9 cellular contexts compared by ENCODE assay signal in genomic region chr5:77066823-77067442, GRCh38. TPM values are rescaled to one million over a fixed set of nuclear protein-coding genes. Genes with fewer than 3 reads are reported as not detected.
A peak's percentile ranks its signal among the peaks of the same experiment; 100 is the strongest.
DNase-seq lines count a peak whose midpoint lies in the region; ATAC-seq and TF ChIP-seq lines count a peak whose summit lies in the region.
"Had no signal": no experiment of that assay in that cellular context is flagged by ENCODE, and none has a peak within 500 bp of the region (broad histone marks: within the 10 kb centered on the region; RNA-seq: fewer than 3 reads in every experiment).

No MANE protein-coding gene starts in this region.

- H3K4me1 ChIP-seq in right cardiac atrium (ENCODE audit: control insufficient read depth, insufficient read depth, low read length), result no peaks in the 10 kb centered on the region
- H3K4me1 ChIP-seq in effector memory CD4-positive, alpha-beta T cell (ENCODE audit: control insufficient read depth, insufficient read depth, low read length, poor library complexity, severe bottlenecking), result no peaks in the 10 kb centered on the region

- H3K27me3 ChIP-seq in right cardiac atrium (ENCODE audit: control insufficient read depth, insufficient read depth), result no peaks in the 10 kb centered on the region
- no peaks in the 10 kb centered on the region for H3K27me3 ChIP-seq in effector memory CD4-positive, alpha-beta T cell (replicated peaks; ENCODE audit: control insufficient read depth, insufficient read depth, low read length, poor library complexity, severe bottlenecking)

- intact Hi-C loops in right cardiac atrium (cut with DNase I), result no loop called here

- peak; percentile 61 for ATAC-seq in HG02588 (IDR thresholded peaks at IDR 0.05; ENCODE audit: unreplicated experiment)
- peak; percentile 61 to 68 for ATAC-seq in right cardiac atrium

- 79% methylated on average over 1 of the region's 1 CpG for WGBS in right cardiac atrium

- H3K27ac ChIP-seq in right cardiac atrium (ENCODE audit: low read length), result no peak overlapping the region
- H3K27ac ChIP-seq in effector memory CD4-positive, alpha-beta T cell (ENCODE audit: insufficient read depth, low read length, poor library complexity, severe bottlenecking), result no peak overlapping the region

- H3K4me3 ChIP-seq in GM12865 (ENCODE audit: low read depth, low read length) (no peak overlapping the region), right cardiac atrium (ENCODE audit: low read length) (no peak overlapping the region)
- H3K4me3 ChIP-seq in effector memory CD4-positive, alpha-beta T cell (ENCODE audit: insufficient read depth, low read depth, low read length, poor library complexity, severe bottlenecking), result no peak overlapping the region

- peaks cover 29% of the 10 kb centered on the region for H3K36me3 ChIP-seq in effector memory CD4-positive, alpha-beta T cell (ENCODE audit: control insufficient read depth, insufficient read depth, low read length)

- H3K9me3 ChIP-seq in right cardiac atrium (ENCODE audit: control insufficient read depth, low read length), result no peaks in the 10 kb centered on the region
- no peaks in the 10 kb centered on the region for H3K9me3 ChIP-seq in effector memory CD4-positive, alpha-beta T cell (ENCODE audit: control insufficient read depth, low read length)

- DNase-seq in GM12865 (ENCODE audit: low read depth) (peak; percentile 40), NOMO-1 treated with dmso at 0.1 percent for 144 hours (lab: John Stamatoyannopoulos, UW; ENCODE audit: unreplicated experiment) (peak; percentile 13), right cardiac atrium (peak in 2 of 3 donors; percentile 37 to 47), CD1c-positive myeloid dendritic cell (ENCODE audit: extremely low spot score) (no peak), 8988T (no peak), NCI-H2196 treated with DMSO at 0.1 percent for 48 hours (lab: John Stamatoyannopoulos, UW; ENCODE audit: unreplicated experiment) (no peak)
- no peak for DNase-seq in effector memory CD4-positive, alpha-beta T cell
- DNase-seq: activated CD4-positive, alpha-beta memory T cell treated with anti-CD3 and anti-CD28 coated beads for 36 hours had no signal

- TF ChIP-seq CTCF in GM12865 (IDR thresholded peaks at IDR 0.05; ENCODE audit: insufficient read depth, low read depth, low read length, missing control alignments), result no peak

RNA-seq across cellular contexts. Expression of gene ZBED3, which starts 20.2 kb away (rescaled TPM):
- 10 to 100 TPM; 10.0 to 12.5 (median 10.5) TPM for total RNA-seq in right cardiac atrium
- polyA plus RNA-seq in right cardiac atrium, result 5.7 TPM

RNA-seq across cellular contexts. Expression of gene AGGF1, which starts 36.7 kb away (rescaled TPM):
- 10 to 100 TPM; 11.9 to 14.7 (median 14.6) TPM for total RNA-seq in right cardiac atrium
- polyA plus RNA-seq in right cardiac atrium, result 7.6 TPM

Comparison
In these comparisons a context has a peak if more than half of its experiments do, and no peak if none do; other contexts are left out.
1. DNase-seq: peak in GM12865 (single experiment), NOMO-1 treated with dmso at 0.1 percent for 144 hours (single experiment) and right cardiac atrium (2 of 3); none in CD1c-positive myeloid dendritic cell (single experiment), 8988T (single experiment), effector memory CD4-positive, alpha-beta T cell (0 of 3) and NCI-H2196 treated with DMSO at 0.1 percent for 48 hours (single experiment).